1 cellular context compared by ENCODE assay signal in the genomic region with DNA sequence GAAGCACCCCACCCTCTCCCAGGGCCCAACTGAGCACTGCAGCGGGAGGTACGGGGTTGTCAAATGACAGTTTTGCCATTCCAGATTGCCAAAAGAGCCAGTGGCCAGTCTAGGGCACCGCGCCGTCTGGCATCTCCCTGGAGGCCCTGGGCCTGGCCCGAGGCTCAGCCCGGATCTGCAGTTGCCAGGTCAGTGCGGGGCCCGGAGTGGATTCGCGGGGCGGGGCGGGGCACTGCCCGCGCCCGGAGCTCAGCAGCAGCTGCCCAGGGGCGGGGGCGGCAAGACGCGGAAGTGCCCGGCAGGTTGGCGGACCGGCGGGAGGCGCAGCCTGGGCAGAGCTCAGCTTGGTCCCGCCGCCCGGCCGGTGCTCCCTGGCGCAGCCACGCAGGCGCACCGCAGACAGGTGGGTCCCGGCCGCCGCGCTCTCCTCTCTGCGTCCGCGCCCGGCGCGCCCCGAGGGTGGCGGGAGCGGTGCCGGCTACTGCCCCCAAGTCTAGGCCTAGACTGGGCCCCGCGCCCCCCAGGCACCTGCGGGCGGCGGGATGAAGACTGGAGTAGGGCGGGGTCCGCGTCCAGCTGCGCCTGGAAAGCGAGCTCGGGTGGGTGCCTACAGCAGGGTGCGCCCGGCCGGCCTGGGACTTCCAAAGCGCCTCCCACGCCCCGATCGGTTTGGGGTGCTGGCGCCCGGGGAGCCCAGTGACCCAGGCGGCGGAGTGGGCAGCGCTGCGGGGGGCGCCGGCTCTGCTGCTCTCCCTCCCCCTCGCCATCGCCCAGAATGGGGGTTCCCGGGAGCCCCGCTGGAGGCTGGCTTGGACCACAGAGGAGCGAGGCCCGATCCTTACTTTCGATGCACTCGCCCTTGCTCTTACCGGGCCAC.
TF ChIP-seq lines count a peak whose summit lies in the region.

Gene IRF5 (plus strand): TSS at position 281 of the 877 bp plus-strand sequence. CDS start 4,155 bp downstream, outside the sequence.

TF ChIP-seq in HEK293, 187 proteins besides CTCF, POLR2A, EP300 and RAD21 (continued from another document and continues in another):
- no peak for TF ChIP-seq ZNF148 (tag by site-specific recombination; IDR thresholded peaks at IDR 0.05; ENCODE audit: borderline replicate concordance)
- TF ChIP-seq ZNF221 (tag by site-specific recombination; IDR thresholded peaks at IDR 0.05; ENCODE audit: borderline replicate concordance) = no peak
- TF ChIP-seq KLF7 (tag by site-specific recombination; IDR thresholded peaks at IDR 0.05; ENCODE audit: borderline replicate concordance) = no peak
- TF ChIP-seq ZFP37 (tag by site-specific recombination; IDR thresholded peaks at IDR 0.05) = 0 out of 2 replicates have a peak, but pooled peaks have one; percentile 14
- no peak for TF ChIP-seq ZNF211 (tag by site-specific recombination; IDR thresholded peaks at IDR 0.05; ENCODE audit: low read depth)
- no peak for TF ChIP-seq PRDM2 (tag by site-specific recombination; IDR thresholded peaks at IDR 0.05; ENCODE audit: borderline replicate concordance)
- TF ChIP-seq ZNF521 (tag by site-specific recombination; IDR thresholded peaks at IDR 0.05) = no peak
- TF ChIP-seq, protein P1, sequence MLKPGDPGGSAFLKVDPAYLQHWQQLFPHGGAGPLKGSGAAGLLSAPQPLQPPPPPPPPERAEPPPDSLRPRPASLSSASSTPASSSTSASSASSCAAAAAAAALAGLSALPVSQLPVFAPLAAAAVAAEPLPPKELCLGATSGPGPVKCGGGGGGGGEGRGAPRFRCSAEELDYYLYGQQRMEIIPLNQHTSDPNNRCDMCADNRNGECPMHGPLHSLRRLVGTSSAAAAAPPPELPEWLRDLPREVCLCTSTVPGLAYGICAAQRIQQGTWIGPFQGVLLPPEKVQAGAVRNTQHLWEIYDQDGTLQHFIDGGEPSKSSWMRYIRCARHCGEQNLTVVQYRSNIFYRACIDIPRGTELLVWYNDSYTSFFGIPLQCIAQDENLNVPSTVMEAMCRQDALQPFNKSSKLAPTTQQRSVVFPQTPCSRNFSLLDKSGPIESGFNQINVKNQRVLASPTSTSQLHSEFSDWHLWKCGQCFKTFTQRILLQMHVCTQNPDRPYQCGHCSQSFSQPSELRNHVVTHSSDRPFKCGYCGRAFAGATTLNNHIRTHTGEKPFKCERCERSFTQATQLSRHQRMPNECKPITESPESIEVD (tag by site-specific recombination; IDR thresholded peaks at IDR 0.05) = no peak
- no peak for TF ChIP-seq ZSCAN23 (tag by site-specific recombination; IDR thresholded peaks at IDR 0.05)
- TF ChIP-seq ZNF335 (tag by site-specific recombination; conservative IDR thresholded peaks at IDR 0.05) = peak; percentile 98; the same call in 1 of the 2 replicates
- TF ChIP-seq ZNF645 (tag by site-specific recombination; IDR thresholded peaks at IDR 0.05) = no peak
- no peak for TF ChIP-seq ZNF48 (tag by site-specific recombination; IDR thresholded peaks at IDR 0.05)
- no peak for TF ChIP-seq ZNF747 (tag by site-specific recombination; IDR thresholded peaks at IDR 0.05)
- no peak for TF ChIP-seq HOXC10 (CRISPR knock-in tag; IDR thresholded peaks at IDR 0.05)
- TF ChIP-seq ZNF501 (tag by site-specific recombination; IDR thresholded peaks at IDR 0.05) = no peak
- peak; percentile 95 for TF ChIP-seq ZFP69B (tag by site-specific recombination; IDR thresholded peaks at IDR 0.05)
- no peak for TF ChIP-seq ZNF544 (tag by site-specific recombination; IDR thresholded peaks at IDR 0.05)
- no peak for TF ChIP-seq OVOL3 (tag by site-specific recombination; IDR thresholded peaks at IDR 0.05)
- TF ChIP-seq, protein P2, sequence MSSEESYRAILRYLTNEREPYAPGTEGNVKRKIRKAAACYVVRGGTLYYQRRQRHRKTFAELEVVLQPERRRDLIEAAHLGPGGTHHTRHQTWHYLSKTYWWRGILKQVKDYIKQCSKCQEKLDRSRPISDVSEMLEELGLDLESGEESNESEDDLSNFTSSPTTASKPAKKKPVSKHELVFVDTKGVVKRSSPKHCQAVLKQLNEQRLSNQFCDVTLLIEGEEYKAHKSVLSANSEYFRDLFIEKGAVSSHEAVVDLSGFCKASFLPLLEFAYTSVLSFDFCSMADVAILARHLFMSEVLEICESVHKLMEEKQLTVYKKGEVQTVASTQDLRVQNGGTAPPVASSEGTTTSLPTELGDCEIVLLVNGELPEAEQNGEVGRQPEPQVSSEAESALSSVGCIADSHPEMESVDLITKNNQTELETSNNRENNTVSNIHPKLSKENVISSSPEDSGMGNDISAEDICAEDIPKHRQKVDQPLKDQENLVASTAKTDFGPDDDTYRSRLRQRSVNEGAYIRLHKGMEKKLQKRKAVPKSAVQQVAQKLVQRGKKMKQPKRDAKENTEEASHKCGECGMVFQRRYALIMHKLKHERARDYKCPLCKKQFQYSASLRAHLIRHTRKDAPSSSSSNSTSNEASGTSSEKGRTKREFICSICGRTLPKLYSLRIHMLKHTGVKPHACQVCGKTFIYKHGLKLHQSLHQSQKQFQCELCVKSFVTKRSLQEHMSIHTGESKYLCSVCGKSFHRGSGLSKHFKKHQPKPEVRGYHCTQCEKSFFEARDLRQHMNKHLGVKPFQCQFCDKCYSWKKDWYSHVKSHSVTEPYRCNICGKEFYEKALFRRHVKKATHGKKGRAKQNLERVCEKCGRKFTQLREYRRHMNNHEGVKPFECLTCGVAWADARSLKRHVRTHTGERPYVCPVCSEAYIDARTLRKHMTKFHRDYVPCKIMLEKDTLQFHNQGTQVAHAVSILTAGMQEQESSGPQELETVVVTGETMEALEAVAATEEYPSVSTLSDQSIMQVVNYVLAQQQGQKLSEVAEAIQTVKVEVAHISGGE (tag by site-specific recombination; conservative IDR thresholded peaks at IDR 0.05; ENCODE audit: low read depth) = peak; percentile 53; the same call in 1 of the 2 replicates
- no peak for TF ChIP-seq ZNF768 (tag by site-specific recombination; IDR thresholded peaks at IDR 0.05)
- TF ChIP-seq ZNF404 (tag by site-specific recombination; IDR thresholded peaks at IDR 0.05) = no peak
- TF ChIP-seq SALL2 (tag by site-specific recombination; IDR thresholded peaks at IDR 0.05; ENCODE audit: borderline replicate concordance) = no peak
- TF ChIP-seq PRDM4 (tag by site-specific recombination; IDR thresholded peaks at IDR 0.05) = no peak
- TF ChIP-seq, protein P3, sequence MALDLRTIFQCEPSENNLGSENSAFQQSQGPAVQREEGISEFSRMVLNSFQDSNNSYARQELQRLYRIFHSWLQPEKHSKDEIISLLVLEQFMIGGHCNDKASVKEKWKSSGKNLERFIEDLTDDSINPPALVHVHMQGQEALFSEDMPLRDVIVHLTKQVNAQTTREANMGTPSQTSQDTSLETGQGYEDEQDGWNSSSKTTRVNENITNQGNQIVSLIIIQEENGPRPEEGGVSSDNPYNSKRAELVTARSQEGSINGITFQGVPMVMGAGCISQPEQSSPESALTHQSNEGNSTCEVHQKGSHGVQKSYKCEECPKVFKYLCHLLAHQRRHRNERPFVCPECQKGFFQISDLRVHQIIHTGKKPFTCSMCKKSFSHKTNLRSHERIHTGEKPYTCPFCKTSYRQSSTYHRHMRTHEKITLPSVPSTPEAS (tag by site-specific recombination; IDR thresholded peaks at IDR 0.05) = no peak
- TF ChIP-seq ZNF174 (tag by site-specific recombination; IDR thresholded peaks at IDR 0.05) = no peak
- TF ChIP-seq, protein P4, sequence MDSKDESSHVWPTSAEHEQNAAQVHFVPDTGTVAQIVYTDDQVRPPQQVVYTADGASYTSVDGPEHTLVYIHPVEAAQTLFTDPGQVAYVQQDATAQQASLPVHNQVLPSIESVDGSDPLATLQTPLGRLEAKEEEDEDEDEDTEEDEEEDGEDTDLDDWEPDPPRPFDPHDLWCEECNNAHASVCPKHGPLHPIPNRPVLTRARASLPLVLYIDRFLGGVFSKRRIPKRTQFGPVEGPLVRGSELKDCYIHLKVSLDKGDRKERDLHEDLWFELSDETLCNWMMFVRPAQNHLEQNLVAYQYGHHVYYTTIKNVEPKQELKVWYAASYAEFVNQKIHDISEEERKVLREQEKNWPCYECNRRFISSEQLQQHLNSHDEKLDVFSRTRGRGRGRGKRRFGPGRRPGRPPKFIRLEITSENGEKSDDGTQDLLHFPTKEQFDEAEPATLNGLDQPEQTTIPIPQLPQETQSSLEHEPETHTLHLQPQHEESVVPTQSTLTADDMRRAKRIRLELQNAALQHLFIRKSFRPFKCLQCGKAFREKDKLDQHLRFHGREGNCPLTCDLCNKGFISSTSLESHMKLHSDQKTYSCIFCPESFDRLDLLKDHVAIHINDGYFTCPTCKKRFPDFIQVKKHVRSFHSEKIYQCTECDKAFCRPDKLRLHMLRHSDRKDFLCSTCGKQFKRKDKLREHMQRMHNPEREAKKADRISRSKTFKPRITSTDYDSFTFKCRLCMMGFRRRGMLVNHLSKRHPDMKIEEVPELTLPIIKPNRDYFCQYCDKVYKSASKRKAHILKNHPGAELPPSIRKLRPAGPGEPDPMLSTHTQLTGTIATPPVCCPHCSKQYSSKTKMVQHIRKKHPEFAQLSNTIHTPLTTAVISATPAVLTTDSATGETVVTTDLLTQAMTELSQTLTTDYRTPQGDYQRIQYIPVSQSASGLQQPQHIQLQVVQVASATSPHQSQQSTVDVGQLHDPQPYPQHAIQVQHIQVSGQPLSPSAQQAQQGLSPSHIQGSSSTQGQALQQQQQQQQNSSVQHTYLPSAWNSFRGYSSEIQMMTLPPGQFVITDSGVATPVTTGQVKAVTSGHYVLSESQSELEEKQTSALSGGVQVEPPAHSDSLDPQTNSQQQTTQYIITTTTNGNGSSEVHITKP (tag by site-specific recombination; IDR thresholded peaks at IDR 0.05) = peak; percentile 38; the same call in 1 of the 2 replicates
